In genomic region chr11:112062923-112063322, GRCh38 we compare ENCODE assay signal across 12 cellular contexts. TPM values are rescaled to one million over a fixed set of nuclear protein-coding genes. Genes with fewer than 3 reads are reported as not detected.
DNase-seq lines count a peak whose midpoint lies in the region; ATAC-seq and TF ChIP-seq lines count a peak whose summit lies in the region.
"Had no signal": no experiment of that assay in that cellular context is flagged by ENCODE, and none has a peak within 500 bp of the region (broad histone marks: within the 10 kb centered on the region; RNA-seq: fewer than 3 reads in every experiment).

No MANE protein-coding gene starts in this region.

- H3K9me3 ChIP-seq in A673 (ENCODE audit: low read depth, low read length, poor library complexity, severe bottlenecking) (no peaks in the 10 kb centered on the region), Panc1 (ENCODE audit: control insufficient read depth, insufficient read depth, low read depth, low read length) (no peaks in the 10 kb centered on the region)
- H3K9me3 ChIP-seq: BLaER1 had no signal

- CTCF ChIA-PET in A673 (lab: Charles Lee) (no interaction called here), Calu3 (lab: Charles Lee) (no interaction called here), Panc1 (lab: Charles Lee) (no interaction called here)

- BruUV-seq in A673 (replicated peaks; lab: Mats Ljungman, UMichigan) (TSS peak; percentile 40), Calu3 (replicated peaks; lab: Mats Ljungman, UMichigan) (TSS peak; percentile 23), Panc1 (replicated peaks; lab: Mats Ljungman, UMichigan) (TSS peak; percentile 70)

- H3K4me3 Mint-ChIP-seq in Calu3 (ENCODE audit: low read depth, unreplicated experiment) (no peak overlapping the region), osteocyte (ENCODE audit: unreplicated experiment) (no peak overlapping the region)
- H3K4me3 Mint-ChIP-seq: CD8-positive, alpha-beta memory T cell had no signal

- DNase-seq in A673 (ENCODE audit: low spot score) (no peak), Calu3 (no peak), Panc1 (ENCODE audit: low read depth, low spot score) (no peak), osteocyte (ENCODE audit: extremely low spot score, unreplicated experiment) (no peak), omental fat pad (ENCODE audit: low spot score) (no peak)
- DNase-seq: AML-193; CD8-positive, alpha-beta memory T cell; DMS 273 treated with DMSO at 0.1 percent for 48 hours; HCEC 1CT had no signal

- H3K27ac ChIP-seq in A673 (ENCODE audit: low read depth, low read length, poor library complexity, severe bottlenecking) (no peak overlapping the region), Panc1 (ENCODE audit: low read length) (no peak overlapping the region)
- H3K27ac ChIP-seq: BLaER1 had no signal

- no peak for TF ChIP-seq CTCF in A673 (conservative IDR thresholded peaks at IDR 0.05; ENCODE audit: low read depth, low read length)
- no peak for TF ChIP-seq CTCF in Calu3 (IDR thresholded peaks at IDR 0.05; ENCODE audit: unreplicated experiment)
- TF ChIP-seq CTCF in Panc1 (IDR thresholded peaks at IDR 0.05) = no peak
- TF ChIP-seq CTCF in osteocyte (IDR thresholded peaks at IDR 0.05) = no peak
- no peak for TF ChIP-seq CTCF in omental fat pad (IDR thresholded peaks at IDR 0.05)

- H3K4me3 ChIP-seq in A673 (ENCODE audit: low read depth, low read length, poor library complexity, severe bottlenecking) (no peak overlapping the region), Panc1 (ENCODE audit: low read depth in 2 of 2, low read length in 2 of 2) (no peak overlapping the region)
- H3K4me3 ChIP-seq: BLaER1, GM12878 had no signal

- H3K36me3 Mint-ChIP-seq in Calu3 (ENCODE audit: insufficient read depth, unreplicated experiment) = peaks cover 7% of the 10 kb centered on the region
- peaks cover 18% of the 10 kb centered on the region for H3K36me3 Mint-ChIP-seq in osteocyte (ENCODE audit: unreplicated experiment)

- H3K27me3 ChIP-seq in A673 (replicated peaks; ENCODE audit: insufficient read depth, low read depth, low read length, poor library complexity) (no peaks in the 10 kb centered on the region), Panc1 (ENCODE audit: control insufficient read depth, insufficient read depth, low read length) (no peaks in the 10 kb centered on the region)
- H3K27me3 ChIP-seq: BLaER1 had no signal

- POLR2A ChIA-PET in A673 (lab: Charles Lee; ENCODE audit: low non-redundant PET) (no interaction called here), Panc1 (lab: Charles Lee) (no interaction called here)

- H3K36me3 ChIP-seq in A673 (ENCODE audit: insufficient read depth, low read length, poor library complexity, severe bottlenecking) (peaks cover 40% of the 10 kb centered on the region), Panc1 (ENCODE audit: control insufficient read depth, insufficient read depth, low read length) (peaks cover 39% of the 10 kb centered on the region)

- in situ Hi-C loops in Panc1 (cut with HindIII; ENCODE audit: low pct_unique_long_range_greater_than_20kb, low sequenced_read_pairs) = no loop called here

- H3K9me3 Mint-ChIP-seq in Calu3 (ENCODE audit: low read depth, unreplicated experiment) (no peaks in the 10 kb centered on the region), osteocyte (ENCODE audit: unreplicated experiment) (no peaks in the 10 kb centered on the region)
- H3K9me3 Mint-ChIP-seq: CD8-positive, alpha-beta memory T cell had no signal

- H3K27me3 Mint-ChIP-seq in Calu3 (ENCODE audit: unreplicated experiment) = no peaks in the 10 kb centered on the region
- no peaks in the 10 kb centered on the region for H3K27me3 Mint-ChIP-seq in osteocyte (ENCODE audit: unreplicated experiment)
- H3K27me3 Mint-ChIP-seq: CD8-positive, alpha-beta memory T cell had no signal

- intact Hi-C loops in A673 (cut with micrococcal nuclease; ENCODE audit: unreplicated experiment) (no loop called here), Calu3 (cut with micrococcal nuclease; ENCODE audit: unreplicated experiment) (no loop called here), Panc1 (cut with micrococcal nuclease; ENCODE audit: unreplicated experiment) (no loop called here)

- H3K4me1 Mint-ChIP-seq in Calu3 (ENCODE audit: low read depth, unreplicated experiment) = no peaks in the 10 kb centered on the region
- H3K4me1 Mint-ChIP-seq in osteocyte (ENCODE audit: unreplicated experiment) = peaks cover 10% of the 10 kb centered on the region
- H3K4me1 Mint-ChIP-seq: CD8-positive, alpha-beta memory T cell had no signal

- H3K4me1 ChIP-seq in A673 (ENCODE audit: insufficient read depth, low read length, poor library complexity, severe bottlenecking) = no peaks in the 10 kb centered on the region
- no peaks in the 10 kb centered on the region for H3K4me1 ChIP-seq in Panc1 (ENCODE audit: control insufficient read depth, insufficient read depth, low read length)
- H3K4me1 ChIP-seq: BLaER1 had no signal

- no peak for ATAC-seq in Panc1
- ATAC-seq in HG03108 (IDR thresholded peaks at IDR 0.05; ENCODE audit: unreplicated experiment) = no peak
- ATAC-seq in omental fat pad (ENCODE audit: low FRiP score) = no peak
- ATAC-seq: GM12878 had no signal

- H3K27ac Mint-ChIP-seq in Calu3 (ENCODE audit: unreplicated experiment) = no peak overlapping the region
- H3K27ac Mint-ChIP-seq in osteocyte (ENCODE audit: unreplicated experiment) = peak overlapping the region; percentile 27

RNA-seq across cellular contexts. Expression of gene PIH1D2, which starts 10.9 kb away (rescaled TPM):
- total RNA-seq in A673 (2021) (2.8 and 4.3 TPM in 2 replicates), Calu3 (2022) (1.6 and 2.2 TPM in 2 replicates), Panc1 (2021; ENCODE audit: unreplicated experiment) (3.0 TPM), osteocyte (2.0 and 2.3 TPM in 2 replicates), omental fat pad (1 to 10 TPM in 2 of 4 donors, under 1 TPM in 1, not detected in 1; 0.48 to 2.4 (median 1.8) TPM)
- 1.3 TPM for polyA plus RNA-seq in Panc1 (2012; ENCODE audit: insufficient read length)
- polyA plus RNA-seq: CD8-positive, alpha-beta memory T cell had no signal

RNA-seq across cellular contexts. Expression of gene NKAPD1, which starts 11.2 kb away (rescaled TPM):
- total RNA-seq in A673 (2021) = 30.4 and 32.8 TPM in 2 replicates
- 13.0 and 14.7 TPM in 2 replicates for total RNA-seq in Calu3 (2022)
- 19.7 TPM for total RNA-seq in Panc1 (2021; ENCODE audit: unreplicated experiment)
- 16.7 TPM for polyA plus RNA-seq in Panc1 (2012; ENCODE audit: insufficient read length)
- 23.1 and 24.6 TPM in 2 replicates for total RNA-seq in osteocyte
- total RNA-seq in omental fat pad = 10 to 100 TPM; 11.0 to 15.4 (median 11.1) TPM

RNA-seq across cellular contexts. Expression of gene TIMM8B, which starts 23.6 kb away (rescaled TPM):
- 97.7 and 99.6 TPM in 2 replicates for total RNA-seq in A673 (2021)
- 33.2 and 36.7 TPM in 2 replicates for total RNA-seq in Calu3 (2022)
- 87.3 TPM for total RNA-seq in Panc1 (2021; ENCODE audit: unreplicated experiment)
- 147 TPM for polyA plus RNA-seq in Panc1 (2012; ENCODE audit: insufficient read length)
- 59.4 and 64.0 TPM in 2 replicates for total RNA-seq in osteocyte
- 10 to 100 TPM; 31.5 to 37.1 (median 33.9) TPM for total RNA-seq in omental fat pad

RNA-seq across cellular contexts. Expression of gene SDHD, which starts 23.8 kb away (rescaled TPM):
- total RNA-seq in A673 (2021) (119 and 135 TPM in 2 replicates), Calu3 (2022) (56.6 and 59.1 TPM in 2 replicates), Panc1 (2021; ENCODE audit: unreplicated experiment) (166 TPM), osteocyte (71.6 and 82.0 TPM in 2 replicates), omental fat pad (100 to 1,000 TPM in 2 of 4 donors, 10 to 100 TPM in 2; 85.0 to 145 (median 104) TPM)
- 157 TPM for polyA plus RNA-seq in Panc1 (2012; ENCODE audit: insufficient read length)

RNA-seq across cellular contexts. Expression of gene DLAT, which starts 37.7 kb away (rescaled TPM):
- total RNA-seq in A673 (2021) (90.8 and 94.1 TPM in 2 replicates), Calu3 (2022) (25.4 and 27.4 TPM in 2 replicates), Panc1 (2021; ENCODE audit: unreplicated experiment) (75.9 TPM), osteocyte (26.3 and 26.4 TPM in 2 replicates), omental fat pad (10 to 100 TPM; 20.5 to 61.6 (median 36.1) TPM)
- 53.4 TPM for polyA plus RNA-seq in Panc1 (2012; ENCODE audit: insufficient read length)
